18 cellular contexts compared by ENCODE assay signal in genomic region chr1:200400556-200400955, GRCh38. TPM values are rescaled to one million over a fixed set of nuclear protein-coding genes. Genes with fewer than 3 reads are reported as not detected.
A peak's percentile ranks its signal among the peaks of the same experiment; 100 is the strongest.
DNase-seq lines count a peak whose midpoint lies in the region; ATAC-seq, FAIRE-seq and TF ChIP-seq lines count a peak whose summit lies in the region.
"Had no signal": no experiment of that assay in that cellular context is flagged by ENCODE, and none has a peak within 500 bp of the region (broad histone marks: within the 10 kb centered on the region; RNA-seq: fewer than 3 reads in every experiment).

No MANE protein-coding gene starts in this region.

- H4K8ac ChIP-seq in mesendoderm (ENCODE audit: low read depth, low read length), result peak overlapping the region; percentile 56

- H3K36me3 Mint-ChIP-seq in astrocyte (ENCODE audit: low read depth, unreplicated experiment) (peaks cover 10% of the 10 kb centered on the region), mesothelial cell of epicardium (peaks cover 2% of the 10 kb centered on the region)

- H2AK5ac ChIP-seq in mesendoderm (ENCODE audit: low read length), result no peak overlapping the region

- no peak overlapping the region for H2AFZ ChIP-seq in astrocyte (ENCODE audit: low read depth, low read length)

- no peak overlapping the region for H2BK15ac ChIP-seq in mesendoderm (replicated peaks; ENCODE audit: low read depth)

- DNase-seq in astrocyte (ENCODE audit: low read depth) (no peak), mesendoderm (no peak), mesothelial cell of epicardium (ENCODE audit: low spot score in 2 of 2, unreplicated experiment in 2 of 2) (no peak), NCI-H187 (lab: John Stamatoyannopoulos, UW) (no peak)
- no peak for DNase-seq in stimulated activated CD4-positive, alpha-beta T cell treated with anti-CD3 and anti-CD28 coated beads, Interleukin-4, amount 100 ng/mL, for 1 hour
- DNase-seq: CD4-positive, alpha-beta memory T cell; DMS79; HCEC 1CT; KG1; NCI-H1048; NCI-H1436 treated with DMSO at 0.1 percent for 48 hours; NCI-H2081 treated with DMSO at 0.1 percent for 48 hours; NCI-H510A treated with DMSO at 0.1 percent for 48 hours; Peyer's patch; SK-N-SH had no signal

- TF ChIP-seq CTCF in HEK293 (tag by site-specific recombination; IDR thresholded peaks at IDR 0.05) (no peak), astrocyte (IDR thresholded peaks at IDR 0.05; ENCODE audit: insufficient read depth, low read depth, low read length) (no peak), mesothelial cell of epicardium (IDR thresholded peaks at IDR 0.05; ENCODE audit: unreplicated experiment) (no peak)

- no peak overlapping the region for H3K18ac ChIP-seq in mesendoderm (ENCODE audit: low read length)

- H3K27ac Mint-ChIP-seq in astrocyte (ENCODE audit: unreplicated experiment), result no peak overlapping the region
- no peak overlapping the region for H3K27ac Mint-ChIP-seq in mesothelial cell of epicardium
- H3K27ac Mint-ChIP-seq: CD4-positive, alpha-beta memory T cell had no signal

- peak; percentile 26 for FAIRE-seq in astrocyte (lab: Jason Lieb, UNC)

- CTCF ChIA-PET in HEK293 (lab: Yijun Ruan, JAX), result interaction anchor here (0.8 kb wide), 1 partner anchor 121 kb away, joined by 3 read pairs; no protein-coding TSS in a partner anchor

- H3K9me3 Mint-ChIP-seq in astrocyte (ENCODE audit: unreplicated experiment) (no peaks in the 10 kb centered on the region), mesothelial cell of epicardium (no peaks in the 10 kb centered on the region)
- H3K9me3 Mint-ChIP-seq: CD4-positive, alpha-beta memory T cell had no signal

- H4K20me1 ChIP-seq in astrocyte (ENCODE audit: insufficient read depth, low read length), result peaks cover 19% of the 10 kb centered on the region

- H3K79me2 ChIP-seq in astrocyte (ENCODE audit: insufficient read depth, low read length), result peaks cover 50% of the 10 kb centered on the region
- peaks cover 6% of the 10 kb centered on the region for H3K79me2 ChIP-seq in mesendoderm (ENCODE audit: control insufficient read depth, insufficient read depth, low read length)

- no peak overlapping the region for H3K23ac ChIP-seq in mesendoderm (ENCODE audit: low read length)

- no peak for ATAC-seq in GM19463 (IDR thresholded peaks at IDR 0.05; ENCODE audit: unreplicated experiment)
- ATAC-seq: Right ventricle myocardium inferior had no signal

- no peaks in the 10 kb centered on the region for H3K79me1 ChIP-seq in mesendoderm (ENCODE audit: low read length)

- POLR2A ChIA-PET in HEK293 (lab: Yijun Ruan, JAX), result no interaction called here

- H2BK5ac ChIP-seq in mesendoderm (ENCODE audit: low read length), result no peak overlapping the region

- no peak overlapping the region for H3K56ac ChIP-seq in mesendoderm (ENCODE audit: low read length)

- H3K4me2 ChIP-seq in astrocyte (ENCODE audit: low read length) (no peak overlapping the region), mesendoderm (ENCODE audit: low read length) (no peak overlapping the region)
- H3K4me2 ChIP-seq: SK-N-SH had no signal

- no peaks in the 10 kb centered on the region for H3K27me3 ChIP-seq in astrocyte (ENCODE audit: insufficient read depth, low read length)
- H3K27me3 ChIP-seq in mesendoderm (ENCODE audit: insufficient read depth, low read length, poor library complexity), result no peaks in the 10 kb centered on the region
- H3K27me3 ChIP-seq: Peyer's patch had no signal

- H3K36me3 ChIP-seq in HEK293 (ENCODE audit: control insufficient read depth in 2 of 2, insufficient read depth in 1 of 2, low read length in 2 of 2) (peaks cover 6 to 13% of the 10 kb centered on the region in 2 experiments), astrocyte (ENCODE audit: insufficient read depth, low read length) (peaks cover 18% of the 10 kb centered on the region), mesendoderm (ENCODE audit: control insufficient read depth, insufficient read depth, low read length) (no peaks in the 10 kb centered on the region)

- H3K9ac ChIP-seq in astrocyte (ENCODE audit: low read length), result no peak overlapping the region
- H3K9ac ChIP-seq in mesendoderm (ENCODE audit: low read length), result no peak overlapping the region
- H3K9ac ChIP-seq: SK-N-SH had no signal

- H3K9me3 ChIP-seq in HEK293 (ENCODE audit: control insufficient read depth, insufficient read depth, low read depth, low read length) (no peaks in the 10 kb centered on the region), astrocyte (ENCODE audit: insufficient read depth, low read depth, low read length) (no peaks in the 10 kb centered on the region)
- H3K9me3 ChIP-seq: Peyer's patch, SK-N-SH had no signal

- H3K4me1 Mint-ChIP-seq in astrocyte (ENCODE audit: low read depth, unreplicated experiment) (peaks cover 24% of the 10 kb centered on the region), mesothelial cell of epicardium (peaks cover 9% of the 10 kb centered on the region)

- no peaks in the 10 kb centered on the region for H3K27me3 Mint-ChIP-seq in astrocyte (ENCODE audit: low read depth, unreplicated experiment)
- H3K27me3 Mint-ChIP-seq in mesothelial cell of epicardium (ENCODE audit: low read depth), result no peaks in the 10 kb centered on the region
- H3K27me3 Mint-ChIP-seq: CD4-positive, alpha-beta memory T cell had no signal

- H3K4ac ChIP-seq in mesendoderm (ENCODE audit: low read depth, low read length), result no peak overlapping the region

- H4K5ac ChIP-seq in mesendoderm (ENCODE audit: low read length), result no peak overlapping the region

- H3K27ac ChIP-seq in HEK293 (ENCODE audit: extremely low read depth, low read depth, low read length) (no peak overlapping the region), astrocyte (ENCODE audit: low read depth, low read length) (no peak overlapping the region), mesendoderm (ENCODE audit: low read depth, low read length) (no peak overlapping the region)
- H3K27ac ChIP-seq: Peyer's patch had no signal

- H3K4me3 Mint-ChIP-seq in astrocyte (ENCODE audit: unreplicated experiment) (no peak overlapping the region), mesothelial cell of epicardium (no peak overlapping the region)
- H3K4me3 Mint-ChIP-seq: CD4-positive, alpha-beta memory T cell had no signal

- H3K4me1 ChIP-seq in HEK293 (ENCODE audit: control insufficient read depth, insufficient read depth, low read length) (0 out of 2 replicates have a peak, but pooled peaks cover 2% of the 10 kb centered on the region), astrocyte (ENCODE audit: insufficient read depth, low read length) (no peaks in the 10 kb centered on the region), mesendoderm (ENCODE audit: control insufficient read depth, low read depth, low read length) (peaks cover 6% of the 10 kb centered on the region)

- H3K4me3 ChIP-seq in HEK293 (ENCODE audit: low read depth, low read length) (no peak overlapping the region), astrocyte (ENCODE audit: insufficient read depth, low read depth, low read length) (no peak overlapping the region), mesendoderm (ENCODE audit: low read length) (no peak overlapping the region)
- H3K4me3 ChIP-seq: Peyer's patch had no signal

- H2BK120ac ChIP-seq in mesendoderm (ENCODE audit: low read depth, low read length), result no peak overlapping the region

- WGBS in mesendoderm (ENCODE audit: extremely low coverage, insufficient coverage, low lambda C conversion rate), result no CpG with 5 or more reads among the region's 2 CpGs

TF ChIP-seq in HEK293, 187 proteins besides CTCF, POLR2A, EP300 and RAD21:
- TF ChIP-seq KLF10 (tag by site-specific recombination; IDR thresholded peaks at IDR 0.05), result no peak
- TF ChIP-seq ZNF138 (tag by site-specific recombination; IDR thresholded peaks at IDR 0.05; ENCODE audit: borderline replicate concordance), result no peak
- peak; percentile 39; the same call in 1 of the 2 replicates for TF ChIP-seq ZNF133 (tag by site-specific recombination; IDR thresholded peaks at IDR 0.05)

RNA-seq across cellular contexts. Expression of gene ZNF281, which starts 9.3 kb away (rescaled TPM):
- total RNA-seq in astrocyte (36.2 and 39.3 TPM in 2 replicates), mesothelial cell of epicardium (24.7 to 26.5 TPM (median 25.3 TPM) in 3 replicates)
- polyA plus RNA-seq in mesendoderm (2013, experiment 1 of 2), result 40.8 TPM
- polyA plus RNA-seq in mesendoderm (2013, experiment 2 of 2), result 40.3 TPM
